20 cellular contexts compared by ENCODE assay signal in the genomic region with DNA sequence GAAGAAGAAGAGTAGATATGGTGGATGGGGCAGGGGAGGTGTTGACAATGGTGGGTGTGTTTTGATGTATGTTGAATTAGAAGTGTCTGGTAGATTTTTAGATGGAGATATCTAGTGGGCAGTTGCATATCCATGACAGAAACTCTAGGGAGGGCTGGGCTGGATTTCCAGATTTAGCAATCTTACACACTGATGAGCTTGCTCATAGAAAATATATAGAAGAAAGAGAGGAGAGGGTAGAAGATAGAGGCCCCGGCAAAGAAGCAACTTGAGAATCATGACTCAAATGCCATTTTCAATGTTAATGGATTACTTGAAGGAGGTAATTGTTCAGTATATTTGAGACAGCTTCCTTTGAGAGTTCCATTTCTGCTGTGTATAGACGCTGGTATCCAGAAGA. TPM values are rescaled to one million over a fixed set of nuclear protein-coding genes. Genes with fewer than 3 reads are reported as not detected.
DNase-seq lines count a peak whose midpoint lies in the region; ATAC-seq, FAIRE-seq and TF ChIP-seq lines count a peak whose summit lies in the region.
"Had no signal": no experiment of that assay in that cellular context is flagged by ENCODE, and none has a peak within 500 bp of the region (broad histone marks: within the 10 kb centered on the region; RNA-seq: fewer than 3 reads in every experiment).

No MANE protein-coding gene starts in this region.

- no peak overlapping the region; the same call in 1 of the 2 replicates for H3K4me3 ChIP-seq in IMR-90 (ENCODE audit: insufficient read depth, low read depth, low read length)
- no peak overlapping the region for H3K4me3 ChIP-seq in K562
- H3K4me3 ChIP-seq in osteoblast (ENCODE audit: insufficient read depth, low read length): no peak overlapping the region
- H3K4me3 ChIP-seq in uterus: no peak overlapping the region
- H3K4me3 ChIP-seq: ascending aorta, neural progenitor cell, thyroid gland had no signal

- H4K20me1 ChIP-seq in IMR-90 (ENCODE audit: insufficient read depth, low read length): no peaks in the 10 kb centered on the region
- H4K20me1 ChIP-seq in K562 (replicated peaks; ENCODE audit: control insufficient read depth, insufficient read depth, low read length): no peaks in the 10 kb centered on the region
- H4K20me1 ChIP-seq in osteoblast (ENCODE audit: insufficient read depth, low read length): peaks cover 23% of the 10 kb centered on the region

- H3K4me2 ChIP-seq in IMR-90 (ENCODE audit: low read depth, low read length) (peak overlapping the region; percentile 97), K562 (ENCODE audit: insufficient read depth, low read length) (no peak overlapping the region), osteoblast (ENCODE audit: insufficient read depth, low read length) (peak overlapping the region; percentile 29)
- H3K4me2 ChIP-seq: KMS-11, neural progenitor cell had no signal

- H3K9ac ChIP-seq in IMR-90 (ENCODE audit: low read depth, low read length) (peak overlapping the region; percentile 67), K562 (ENCODE audit: insufficient read depth in 1 of 2, low read depth in 2 of 2, low read length in 2 of 2) (peak overlapping the region in 1 of 2 experiments; percentile 11; a peak in 1 of 4 replicates)
- H3K9ac ChIP-seq: KMS-11, neural progenitor cell had no signal

- H2AFZ ChIP-seq in IMR-90 (replicated peaks; ENCODE audit: low read length, poor library complexity): no peak overlapping the region
- no peak overlapping the region for H2AFZ ChIP-seq in K562 (ENCODE audit: low read depth, low read length)
- no peak overlapping the region for H2AFZ ChIP-seq in osteoblast (ENCODE audit: low read length)
- H2AFZ ChIP-seq: neural progenitor cell had no signal

- TF ChIP-seq RAD21 in IMR-90 (IDR thresholded peaks at IDR 0.05; ENCODE audit: low read length) (no peak), K562 (CRISPR knock-in tag; conservative IDR thresholded peaks at IDR 0.05 in 1 of 2, IDR thresholded peaks at IDR 0.05 in 1 of 2) (no peak)

- H3K4ac ChIP-seq in IMR-90 (ENCODE audit: low read depth, low read length): peak overlapping the region; percentile 81

- H4K91ac ChIP-seq in IMR-90 (ENCODE audit: insufficient read depth, low read depth, low read length): peak overlapping the region; percentile 60

- H3K18ac ChIP-seq in IMR-90 (ENCODE audit: low read depth, low read length): peak overlapping the region; percentile 94

- H3K79me2 ChIP-seq in K562 (ENCODE audit: control insufficient read depth, insufficient read depth, low read length): peaks cover 62% of the 10 kb centered on the region
- peaks cover 63% of the 10 kb centered on the region for H3K79me2 ChIP-seq in osteoblast (ENCODE audit: insufficient read depth, low read length)

- peak overlapping the region; percentile 93 for H3K14ac ChIP-seq in IMR-90 (replicated peaks; ENCODE audit: low read depth, low read length)

- TF ChIP-seq POLR2A in IMR-90 (IDR thresholded peaks at IDR 0.05; ENCODE audit: low read depth, low read length) (no peak), K562 (conservative IDR thresholded peaks at IDR 0.05) (no peak), uterus (IDR thresholded peaks at IDR 0.05) (no peak)

- ATAC-seq in IMR-90 (ENCODE audit: low read depth) (peak; percentile 59), K562 (no peak)
- ATAC-seq: foreskin keratinocyte had no signal

- no peak overlapping the region for H2AK9ac ChIP-seq in IMR-90 (replicated peaks; ENCODE audit: low read depth, low read length, poor library complexity)

- peak overlapping the region; percentile 93; the same call in 1 of the 2 replicates for H3K27ac ChIP-seq in IMR-90 (ENCODE audit: insufficient read depth, low read length)
- peak overlapping the region; percentile 49; the same call in 1 of the 3 replicates for H3K27ac ChIP-seq in K562 (ENCODE audit: extremely low read depth, low read depth, low read length)
- H3K27ac ChIP-seq in osteoblast (ENCODE audit: low read depth, low read length): peak overlapping the region; percentile 65
- no peak overlapping the region for H3K27ac ChIP-seq in uterus
- H3K27ac ChIP-seq: ascending aorta, foreskin keratinocyte, KMS-11, neural progenitor cell, thyroid gland had no signal

- TF ChIP-seq CTCF in IMR-90 (conservative IDR thresholded peaks at IDR 0.05; ENCODE audit: low read depth, low read length) (no peak), K562 (IDR thresholded peaks at IDR 0.05 in 2 of 3, conservative IDR thresholded peaks at IDR 0.05 in 1 of 3; ENCODE audit: insufficient read depth in 2 of 3, low read depth in 1 of 3, low read length in 3 of 3) (no peak), osteoblast (IDR thresholded peaks at IDR 0.05; ENCODE audit: extremely low read depth, low read depth, low read length) (no peak), uterus (IDR thresholded peaks at IDR 0.05) (no peak)

- H3K9me3 ChIP-seq in IMR-90 (ENCODE audit: control insufficient read depth, insufficient read depth, low read length): no peaks in the 10 kb centered on the region
- H3K9me3 ChIP-seq in K562 (replicated peaks; ENCODE audit: control insufficient read depth, insufficient read depth, low read depth, low read length): no peaks in the 10 kb centered on the region
- H3K9me3 ChIP-seq in osteoblast (ENCODE audit: low read depth, low read length): no peaks in the 10 kb centered on the region
- no peaks in the 10 kb centered on the region for H3K9me3 ChIP-seq in uterus
- H3K9me3 ChIP-seq: ascending aorta, thyroid gland had no signal

- dilution Hi-C loops in IMR-90 (cut with HindIII; ENCODE audit: low sequenced_read_pairs, unreplicated experiment): no loop called here

- H4K5ac ChIP-seq in IMR-90 (ENCODE audit: low read depth, low read length): peak overlapping the region; percentile 81

- TF ChIP-seq EP300 in K562 (IDR thresholded peaks at IDR 0.05; ENCODE audit: low read length): no peak

- BruUV-seq in IMR-90 (replicated peaks; lab: Mats Ljungman, UMichigan) (no TSS peak), K562 (replicated peaks; lab: Mats Ljungman, UMichigan) (no TSS peak)

- H3K9me1 ChIP-seq in IMR-90 (ENCODE audit: insufficient read depth, low read length): peaks cover 6% of the 10 kb centered on the region; the same call in 1 of the 2 replicates
- no peaks in the 10 kb centered on the region for H3K9me1 ChIP-seq in K562 (ENCODE audit: control insufficient read depth, insufficient read depth, low read length)

- H3K27me3 ChIP-seq in IMR-90 (ENCODE audit: control insufficient read depth, insufficient read depth, low read length): no peaks in the 10 kb centered on the region
- H3K27me3 ChIP-seq in K562 (ENCODE audit: control insufficient read depth in 2 of 2, insufficient read depth in 2 of 2, low read length in 2 of 2): no peaks in the 10 kb centered on the region
- H3K27me3 ChIP-seq in osteoblast (ENCODE audit: insufficient read depth, low read length): no peaks in the 10 kb centered on the region
- no peaks in the 10 kb centered on the region for H3K27me3 ChIP-seq in uterus
- H3K27me3 ChIP-seq: ascending aorta, foreskin keratinocyte, neural progenitor cell, thyroid gland had no signal

- H3K36me3 ChIP-seq in IMR-90 (ENCODE audit: control insufficient read depth, insufficient read depth, low read length) (peaks cover 20% of the 10 kb centered on the region), K562 (ENCODE audit: control insufficient read depth, insufficient read depth, low read length) (peaks cover 83% of the 10 kb centered on the region), osteoblast (ENCODE audit: insufficient read depth, low read length) (peaks cover 52% of the 10 kb centered on the region), uterus (no peaks in the 10 kb centered on the region)
- H3K36me3 ChIP-seq: neural progenitor cell had no signal

- in situ Hi-C loops in IMR-90 (cut with MboI; ENCODE audit: low sequenced_read_pairs) (loop anchor here (10.0 kb wide), 1 partner anchor 93 kb away; no protein-coding TSS in a partner anchor), K562 (cut with MboI) (no loop called here)

- peak overlapping the region; percentile 68 for H2BK5ac ChIP-seq in IMR-90 (ENCODE audit: low read depth, low read length, poor library complexity, severe bottlenecking)

- POLR2A ChIA-PET in IMR-90 (lab: Charles Lee; ENCODE audit: unreplicated experiment): interaction anchor here (0.7 kb wide), 1 partner anchor 43 kb away, joined by 3 read pairs; no protein-coding TSS in a partner anchor
- POLR2A ChIA-PET in K562 (lab: Yijun Ruan, JAX): interaction anchor here (1.0 to 1.2 kb wide), 2 partner anchors 9 to 18 kb away, joined by 3 to 4 read pairs; a partner anchor contains a TSS

- H3K56ac ChIP-seq in IMR-90 (ENCODE audit: extremely low read depth, insufficient read depth, low read length): peak overlapping the region; percentile 78; the same call in 1 of the 2 replicates

- DNase-seq in IMR-90 (no peak), K562 (ENCODE audit: extremely low read depth in 1 of 4, low spot score in 3 of 4) (no peak), osteoblast (ENCODE audit: insufficient read length, low spot score, missing footprints) (no peak), uterus (no peak), AML-193 (lab: John Stamatoyannopoulos, UW) (no peak)
- no peak for DNase-seq in activated CD8-positive, alpha-beta memory T cell treated with anti-CD3 and anti-CD28 coated beads for 24 hours
- DNase-seq: activated CD4-positive, alpha-beta T cell treated with anti-CD3 and anti-CD28 coated beads, Interleukin-2, amount 50 U/mL, for 1 hour; activated naive CD4-positive, alpha-beta T cell; CD4-positive, alpha-beta T cell; foreskin keratinocyte; midbrain; NCI-H1048; NCI-H2081; stimulated activated CD4-positive, alpha-beta T cell treated with anti-CD3 and anti-CD28 coated beads, Interleukin-12 subunit alpha, Interleukin-12 subunit beta, amount 100 ng/mL, for 4 hours; thyroid gland had no signal

- H3K79me1 ChIP-seq in IMR-90 (ENCODE audit: low read depth in 1 of 2, low read length in 2 of 2): peaks cover 31 to 50% of the 10 kb centered on the region in 2 experiments

- CTCF ChIA-PET in IMR-90 (lab: Yijun Ruan, JAX): interaction anchor here (0.6 to 1.1 kb wide), 3 partner anchors 80 to 181 kb away, joined by 3 to 4 read pairs (median 3); no protein-coding TSS in a partner anchor
- CTCF ChIA-PET in K562 (lab: Yijun Ruan, JAX; ENCODE audit: low intra/inter-chr PET ratio): no interaction called here

- H3K4me1 ChIP-seq in IMR-90 (ENCODE audit: control insufficient read depth, insufficient read depth, low read length) (peaks cover 16% of the 10 kb centered on the region), K562 (replicated peaks in 1 of 2; ENCODE audit: control insufficient read depth in 2 of 2, insufficient read depth in 2 of 2, low read length in 2 of 2) (peaks cover 0 to 17% of the 10 kb centered on the region in 2 experiments), osteoblast (ENCODE audit: insufficient read depth, low read length) (peaks cover 21% of the 10 kb centered on the region), uterus (peaks cover 0 to 4% of the 10 kb centered on the region in 2 donors)
- H3K4me1 ChIP-seq: ascending aorta, foreskin keratinocyte, neural progenitor cell, thyroid gland had no signal

- H2BK120ac ChIP-seq in IMR-90 (ENCODE audit: low read depth, low read length): peak overlapping the region; percentile 35

- WGBS in IMR-90 (ENCODE audit: extremely low coverage in 2 of 2, insufficient read length in 1 of 2), 2 experiments: no CpG with 5 or more reads among the region's 2 CpGs
- WGBS in K562 (ENCODE audit: insufficient coverage, low coverage, missing lambda C conversion rate): 97% methylated on average over 2 of the region's 2 CpGs

- H2BK15ac ChIP-seq in IMR-90 (ENCODE audit: low read depth, low read length): peak overlapping the region; percentile 95; the same call in 1 of the 3 replicates

- peak overlapping the region; percentile 85 for H2BK20ac ChIP-seq in IMR-90 (ENCODE audit: low read depth, low read length)

- no peak for FAIRE-seq in K562 (lab: Jason Lieb, UNC)
- FAIRE-seq: colon, TTC549 had no signal

- peak overlapping the region; percentile 91; the same call in 1 of the 2 replicates for H3K23ac ChIP-seq in IMR-90 (ENCODE audit: low read depth, low read length)

- H2AK5ac ChIP-seq in IMR-90 (ENCODE audit: low read depth, low read length): peak overlapping the region; percentile 20

- intact Hi-C loops in IMR-90 (cut with micrococcal nuclease): loop anchor here (5.0 kb wide), 1 partner anchor 150 kb away; a partner anchor contains a TSS
- intact Hi-C loops in K562 (cut with micrococcal nuclease): no loop called here
- intact Hi-C loops in uterus (cut with DNase I; ENCODE audit: low total_unique reads): no loop called here

- H4K8ac ChIP-seq in IMR-90 (ENCODE audit: low read depth in 2 of 2, low read length in 2 of 2): peak overlapping the region in 1 of 2 experiments; percentile 54; a peak in 3 of 4 replicates

RNA-seq across cellular contexts. Expression of a gene that starts 8.2 kb away (rescaled TPM):
- total RNA-seq in IMR-90 (2012; rRNA removed) (179 and 276 TPM in 2 replicates), K562 (2014; rRNA removed) (173 and 189 TPM in 2 replicates), K562 (2014; rRNA removed; fragmentation: Illumina TruSeq; extraction: Trizol) (204 and 225 TPM in 2 replicates), K562 (2015; rRNA removed; fragmentation: Illumina TruSeq; extraction: Trizol) (184 and 193 TPM in 2 replicates), K562 (2021) (144 and 145 TPM in 2 replicates), osteoblast (177 and 203 TPM in 2 replicates), uterus (100 to 1,000 TPM in 1 of 4 donors, 10 to 100 TPM in 3; 53.8 to 158 (median 84.3) TPM)
- polyA plus RNA-seq in IMR-90 (2012; rRNA removed) (255 and 257 TPM in 2 replicates), K562 (2011; rRNA removed) (281 and 370 TPM in 2 replicates), K562 (2014; fragmentation: Illumina TruSeq; extraction: Trizol) (179 and 230 TPM in 2 replicates), K562 (2014; fragmentation: Nextera tagmentation; extraction: Ambion mirVana) (100 to 1,000 TPM; 143 to 151 TPM), K562 (2014; rRNA removed) (262 and 285 TPM in 2 replicates)
- polyA plus RNA-seq in IMR-90 (2012; cell fraction: cytosol; rRNA removed): 284 and 311 TPM in 2 replicates
- polyA plus RNA-seq in IMR-90 (2012; cell fraction: nucleus; rRNA removed; ENCODE audit: low replicate concordance): 112 and 307 TPM in 2 replicates
- total RNA-seq in K562 (2011; cell fraction: chromatin; rRNA removed; ENCODE audit: low replicate concordance): 59.0 and 162 TPM in 2 replicates
- 39.7 and 55.5 TPM in 2 replicates for total RNA-seq in K562 (2011; cell fraction: nucleolus; rRNA removed)
- total RNA-seq in K562 (2011; cell fraction: nucleoplasm; rRNA removed): 103 and 134 TPM in 2 replicates
- polyA plus RNA-seq in K562 (2011; cell fraction: cytosol; rRNA removed): 132 and 167 TPM in 2 replicates
- polyA plus RNA-seq in K562 (2011; cell fraction: nucleus; rRNA removed): 148 and 204 TPM in 2 replicates
- 129 and 178 TPM in 2 replicates for polyA plus RNA-seq in K562 (2012)
- polyA minus RNA-seq in K562 (2011; rRNA and poly(A)+ RNA removed): 89.4 and 92.6 TPM in 2 replicates
- polyA minus RNA-seq in K562 (2011; cell fraction: cytosol; rRNA and poly(A)+ RNA removed): 49.7 and 57.9 TPM in 2 replicates
- 53.0 and 98.5 TPM in 2 replicates for polyA minus RNA-seq in K562 (2011; cell fraction: nucleus; rRNA and poly(A)+ RNA removed)

RNA-seq across cellular contexts. Expression of a gene that starts 47.0 kb away (rescaled TPM):
- 110 and 111 TPM in 2 replicates for total RNA-seq in IMR-90 (2012; rRNA removed)
- polyA plus RNA-seq in IMR-90 (2012; rRNA removed): 24.4 and 27.8 TPM in 2 replicates
- polyA plus RNA-seq in IMR-90 (2012; cell fraction: cytosol; rRNA removed): 6.6 and 7.7 TPM in 2 replicates
- polyA plus RNA-seq in IMR-90 (2012; cell fraction: nucleus; rRNA removed; ENCODE audit: low replicate concordance): 2.7 and 18.4 TPM in 2 replicates
- total RNA-seq in K562 (2011; cell fraction: chromatin; rRNA removed; ENCODE audit: low replicate concordance): 21.4 and 46.2 TPM in 2 replicates
- total RNA-seq in K562 (2011; cell fraction: nucleolus; rRNA removed): 11.5 and 13.2 TPM in 2 replicates
- total RNA-seq in K562 (2011; cell fraction: nucleoplasm; rRNA removed): 29.8 and 46.6 TPM in 2 replicates
- 21.7 and 27.4 TPM in 2 replicates for total RNA-seq in K562 (2014; rRNA removed)
- 42.2 and 52.5 TPM in 2 replicates for total RNA-seq in K562 (2014; rRNA removed; fragmentation: Illumina TruSeq; extraction: Trizol)
- total RNA-seq in K562 (2015; rRNA removed; fragmentation: Illumina TruSeq; extraction: Trizol): 45.7 and 49.6 TPM in 2 replicates
- total RNA-seq in K562 (2021): 28.5 and 31.3 TPM in 2 replicates
- 59.2 and 72.0 TPM in 2 replicates for polyA plus RNA-seq in K562 (2011; rRNA removed)
- 22.4 and 30.6 TPM in 2 replicates for polyA plus RNA-seq in K562 (2011; cell fraction: cytosol; rRNA removed)
- 18.0 and 25.0 TPM in 2 replicates for polyA plus RNA-seq in K562 (2011; cell fraction: nucleus; rRNA removed)
- 34.4 and 36.6 TPM in 2 replicates for polyA plus RNA-seq in K562 (2012)
- polyA plus RNA-seq in K562 (2014; fragmentation: Illumina TruSeq; extraction: Trizol): 54.0 and 55.7 TPM in 2 replicates
- 10 to 100 TPM; 62.7 to 76.8 TPM for polyA plus RNA-seq in K562 (2014; fragmentation: Nextera tagmentation; extraction: Ambion mirVana)
- polyA plus RNA-seq in K562 (2014; rRNA removed): 24.1 and 26.0 TPM in 2 replicates
- 128 and 147 TPM in 2 replicates for polyA minus RNA-seq in K562 (2011; rRNA and poly(A)+ RNA removed)
- polyA minus RNA-seq in K562 (2011; cell fraction: cytosol; rRNA and poly(A)+ RNA removed): 32.9 and 51.4 TPM in 2 replicates
- polyA minus RNA-seq in K562 (2011; cell fraction: nucleus; rRNA and poly(A)+ RNA removed): 19.3 and 37.4 TPM in 2 replicates
- 37.7 and 38.0 TPM in 2 replicates for total RNA-seq in osteoblast
- 100 to 1,000 TPM in 1 of 4 donors, 10 to 100 TPM in 3; 12.8 to 107 (median 44.1) TPM for total RNA-seq in uterus

RNA-seq across cellular contexts. Expression of a gene that starts 47.1 kb away (rescaled TPM):
- total RNA-seq in IMR-90 (2012; rRNA removed): 2.3 and 3.6 TPM in 2 replicates
- polyA plus RNA-seq in IMR-90 (2012; rRNA removed): 3.0 and 3.7 TPM in 2 replicates
- 5.4 and 6.8 TPM in 2 replicates for polyA plus RNA-seq in IMR-90 (2012; cell fraction: cytosol; rRNA removed)
- 5.2 TPM in 2 replicates for polyA plus RNA-seq in IMR-90 (2012; cell fraction: nucleus; rRNA removed; ENCODE audit: low replicate concordance)
- 9.9 and 10.7 TPM in 2 replicates for total RNA-seq in K562 (2011; cell fraction: chromatin; rRNA removed; ENCODE audit: low replicate concordance)
- 12.2 and 15.2 TPM in 2 replicates for total RNA-seq in K562 (2011; cell fraction: nucleolus; rRNA removed)
- 17.1 and 20.5 TPM in 2 replicates for total RNA-seq in K562 (2011; cell fraction: nucleoplasm; rRNA removed)
- total RNA-seq in K562 (2014; rRNA removed): 10.1 and 13.4 TPM in 2 replicates
- total RNA-seq in K562 (2014; rRNA removed; fragmentation: Illumina TruSeq; extraction: Trizol): 8.0 and 8.5 TPM in 2 replicates
- 8.9 and 9.1 TPM in 2 replicates for total RNA-seq in K562 (2015; rRNA removed; fragmentation: Illumina TruSeq; extraction: Trizol)
- 10.4 and 10.8 TPM in 2 replicates for total RNA-seq in K562 (2021)
- polyA plus RNA-seq in K562 (2011; rRNA removed): 13.6 and 15.1 TPM in 2 replicates
- 12.2 and 14.2 TPM in 2 replicates for polyA plus RNA-seq in K562 (2011; cell fraction: cytosol; rRNA removed)
- 26.7 and 27.3 TPM in 2 replicates for polyA plus RNA-seq in K562 (2011; cell fraction: nucleus; rRNA removed)
- 8.5 and 11.0 TPM in 2 replicates for polyA plus RNA-seq in K562 (2012)
- polyA plus RNA-seq in K562 (2014; fragmentation: Illumina TruSeq; extraction: Trizol): 8.8 and 8.9 TPM in 2 replicates
- polyA plus RNA-seq in K562 (2014; fragmentation: Nextera tagmentation; extraction: Ambion mirVana): 1 to 10 TPM; 2.9 to 4.3 TPM
- 14.7 and 19.5 TPM in 2 replicates for polyA plus RNA-seq in K562 (2014; rRNA removed)
- 12.7 and 13.4 TPM in 2 replicates for polyA minus RNA-seq in K562 (2011; rRNA and poly(A)+ RNA removed)
- polyA minus RNA-seq in K562 (2011; cell fraction: cytosol; rRNA and poly(A)+ RNA removed): 1.1 and 2.8 TPM in 2 replicates
- 18.3 and 35.2 TPM in 2 replicates for polyA minus RNA-seq in K562 (2011; cell fraction: nucleus; rRNA and poly(A)+ RNA removed)
- 3.3 and 4.7 TPM in 2 replicates for total RNA-seq in osteoblast
- total RNA-seq in uterus: 1 to 10 TPM; 3.2 to 5.7 (median 4.8) TPM

Comparison
In these comparisons a context has a peak if more than half of its experiments do, and no peak if none do; other contexts are left out.
1. H3K27ac ChIP-seq: peak in IMR-90 (single experiment), K562 (single experiment) and osteoblast (single experiment); none in uterus (0 of 2).